ENCODE assay signal across 24 cellular contexts in the genomic region with DNA sequence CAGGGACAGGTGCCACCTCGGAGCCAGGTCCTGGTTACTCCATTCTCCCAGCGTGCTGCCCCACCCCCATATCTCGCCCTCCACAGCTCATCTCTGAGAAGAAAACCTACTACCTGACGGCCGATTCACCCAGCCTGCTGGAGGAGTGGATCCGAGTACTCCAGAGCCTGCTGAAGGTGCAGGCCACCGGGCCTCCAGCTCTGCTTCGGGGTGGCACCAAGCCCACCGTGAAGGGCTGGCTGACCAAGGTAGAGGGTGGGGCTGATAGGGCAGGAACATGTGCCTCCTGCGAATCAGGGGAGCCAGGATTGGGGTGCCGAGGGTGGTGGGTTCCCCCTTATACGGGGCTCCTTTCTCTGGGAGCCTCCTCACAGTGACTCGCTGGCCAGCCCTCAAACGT. TPM values are rescaled to one million over a fixed set of nuclear protein-coding genes. Genes with fewer than 3 reads are reported as not detected.
DNase-seq lines count a peak whose midpoint lies in the region; ATAC-seq, FAIRE-seq and TF ChIP-seq lines count a peak whose summit lies in the region.
"Had no signal": no experiment of that assay in that cellular context is flagged by ENCODE, and none has a peak within 500 bp of the region (broad histone marks: within the 10 kb centered on the region; RNA-seq: fewer than 3 reads in every experiment).

No MANE protein-coding gene starts in this region.

- H3K36me3 ChIP-seq in RWPE2 (ENCODE audit: low read depth) (no peaks in the 10 kb centered on the region; the same call in 1 of the 2 replicates), sigmoid colon (peaks cover 0 to 5% (median 2%) of the 10 kb centered on the region in 4 donors), right lobe of liver (no peaks in the 10 kb centered on the region), small intestine (ENCODE audit: control insufficient read depth in 2 of 2, insufficient read depth in 2 of 2, low read length in 2 of 2) (peaks cover 0 to 7% of the 10 kb centered on the region in 2 donors)
- H3K36me3 ChIP-seq: BE2C had no signal

- no peak for TF ChIP-seq EP300 in sigmoid colon (IDR thresholded peaks at IDR 0.05)

- ATAC-seq in RWPE2 (ENCODE audit: low read depth), result no peak
- no peak for ATAC-seq in right lobe of liver
- ATAC-seq: GM12878, HCT116 had no signal

- no peaks in the 10 kb centered on the region for H3K9me3 ChIP-seq in RWPE2 (ENCODE audit: severe bottlenecking)
- H3K9me3 ChIP-seq in sigmoid colon, result no peaks in the 10 kb centered on the region
- H3K9me3 ChIP-seq in right lobe of liver, result no peaks in the 10 kb centered on the region
- no peaks in the 10 kb centered on the region for H3K9me3 ChIP-seq in small intestine (ENCODE audit: control insufficient read depth, low read depth)
- H3K9me3 ChIP-seq: BE2C had no signal

- H3K27me3 ChIP-seq in RWPE2 (ENCODE audit: insufficient read depth, poor library complexity, severe bottlenecking) (no peaks in the 10 kb centered on the region), sigmoid colon (no peaks in the 10 kb centered on the region), right lobe of liver (no peaks in the 10 kb centered on the region), small intestine (ENCODE audit: control insufficient read depth in 2 of 2, insufficient read depth in 2 of 2, low read length in 2 of 2) (no peaks in the 10 kb centered on the region)
- H3K27me3 ChIP-seq: BE2C had no signal

- H3K4me3 ChIP-seq in RWPE2 (ENCODE audit: severe bottlenecking) (no peak overlapping the region), sigmoid colon (no peak overlapping the region), right lobe of liver (no peak overlapping the region), small intestine (ENCODE audit: low read depth in 1 of 2, low read length in 2 of 2) (no peak overlapping the region)
- H3K4me3 ChIP-seq: GM12878 had no signal

- TF ChIP-seq POLR2A in sigmoid colon (IDR thresholded peaks at IDR 0.05) (no peak), right lobe of liver (IDR thresholded peaks at IDR 0.05) (no peak)

- FAIRE-seq in HTR-8/SVneo (lab: Jason Lieb, UNC) (peak; percentile 62), small intestine (lab: Jason Lieb, UNC) (no peak)
- FAIRE-seq: A204.1, GM12878 had no signal

- TF ChIP-seq CTCF in RWPE2 (IDR thresholded peaks at IDR 0.05; ENCODE audit: poor library complexity, severe bottlenecking) (no peak), sigmoid colon (IDR thresholded peaks at IDR 0.05) (no peak), right lobe of liver (IDR thresholded peaks at IDR 0.05) (no peak)

- no peak for DNase-seq in HTR-8/SVneo (ENCODE audit: insufficient read length, low spot score)
- peak; percentile 62 for DNase-seq in RWPE2 (ENCODE audit: low spot score)
- DNase-seq in mesenteric fat pad (ENCODE audit: low spot score), result peak; percentile 82
- DNase-seq in sigmoid colon, result peak; percentile 56
- no peak for DNase-seq in activated T-cell treated with anti-CD3 and anti-CD28 coated beads, Interleukin-2, amount 50 U/mL, for 1 hour
- DNase-seq in right lobe of liver, result no peak
- no peak for DNase-seq in small intestine
- no peak for DNase-seq in nucleus accumbens (lab: John Stamatoyannopoulos, UW)
- DNase-seq: ACHN; BE2C; C1 segment of cervical spinal cord; CD4-positive, CD25-positive, alpha-beta regulatory T cell; CD8-positive, alpha-beta memory T cell; COR-L47; DMS 273 treated with DMSO at 0.1 percent for 48 hours; DMS53; DND-41; EL; GOT3; H7; HFFc6 had no signal

- H3K27ac ChIP-seq in RWPE2 (ENCODE audit: poor library complexity, severe bottlenecking) (no peak overlapping the region), sigmoid colon (no peak overlapping the region), right lobe of liver (no peak overlapping the region), small intestine (ENCODE audit: low read depth in 1 of 2, low read length in 1 of 2) (no peak overlapping the region)

- intact Hi-C loops in sigmoid colon (cut with DNase I), result no loop called here
- intact Hi-C loops in right lobe of liver (cut with DNase I), result loop anchor here (5.0 to 10.0 kb wide), 3 partner anchors 91 to 149 kb away; no protein-coding TSS in a partner anchor

- H3K4me1 ChIP-seq in RWPE2 (ENCODE audit: insufficient read depth, poor library complexity, severe bottlenecking), result no peaks in the 10 kb centered on the region
- no peaks in the 10 kb centered on the region for H3K4me1 ChIP-seq in sigmoid colon
- H3K4me1 ChIP-seq in right lobe of liver, result peaks cover 0 to 8% (median 0%) of the 10 kb centered on the region in 4 donors
- no peaks in the 10 kb centered on the region for H3K4me1 ChIP-seq in small intestine (ENCODE audit: control insufficient read depth in 2 of 2, insufficient read depth in 1 of 2, low read depth in 1 of 2, low read length in 1 of 2)
- H3K4me1 ChIP-seq: BE2C had no signal

- WGBS in sigmoid colon, 2 donors, result 88 to 91% methylated on average over 14 of the region's 14 CpGs
- WGBS in right lobe of liver (ENCODE audit: insufficient coverage, low coverage, low lambda C conversion rate, missing lambda C conversion rate), result 85% methylated on average over 4 of the region's 14 CpGs
- WGBS in small intestine, 3 donors, result 83 to 86% (median 84%) methylated on average over 14 of the region's 14 CpGs

RNA-seq across cellular contexts. Expression of gene PIGH, which starts 25.9 kb away (rescaled TPM):
- 16.9 TPM for total RNA-seq in mesenteric fat pad
- 10 to 100 TPM; 15.2 to 32.9 (median 24.4) TPM for total RNA-seq in sigmoid colon
- polyA plus RNA-seq in sigmoid colon, result 10 to 100 TPM in 1 of 3 donors, 1 to 10 TPM in 2; 8.4 to 14.1 (median 9.9) TPM
- 10 to 100 TPM; 12.7 to 16.0 (median 13.8) TPM for total RNA-seq in right lobe of liver
- polyA plus RNA-seq in small intestine, result 10 to 100 TPM; 19.6 to 23.2 (median 21.9) TPM

RNA-seq across cellular contexts. Expression of gene PLEKHH1, which starts 41.1 kb away (rescaled TPM):
- total RNA-seq in mesenteric fat pad, result 6.8 TPM
- 1 to 10 TPM; 2.0 to 8.0 (median 2.9) TPM for total RNA-seq in sigmoid colon
- polyA plus RNA-seq in sigmoid colon, result 10 to 100 TPM; 10.8 to 25.3 (median 12.3) TPM
- total RNA-seq in right lobe of liver, result 1 to 10 TPM; 1.9 to 4.1 (median 3.0) TPM
- polyA plus RNA-seq in small intestine, result 10 to 100 TPM; 21.5 to 65.5 (median 29.5) TPM
- polyA plus RNA-seq: CD8-positive, alpha-beta memory T cell had no signal

RNA-seq across cellular contexts. Expression of gene ARG2, which starts 45.6 kb away (rescaled TPM):
- 6.6 TPM for total RNA-seq in mesenteric fat pad
- 10 to 100 TPM in 1 of 4 donors, 1 to 10 TPM in 3; 1.6 to 11.4 (median 5.5) TPM for total RNA-seq in sigmoid colon
- 10 to 100 TPM in 1 of 3 donors, 1 to 10 TPM in 1, under 1 TPM in 1; 0.60 to 59.2 (median 5.7) TPM for polyA plus RNA-seq in sigmoid colon
- 1 to 10 TPM in 3 of 6 experiments, under 1 TPM in 2, not detected in 1; 0.92 to 3.3 (median 1.7) TPM for total RNA-seq in right lobe of liver
- 10 to 100 TPM; 16.2 to 56.1 (median 29.5) TPM for polyA plus RNA-seq in small intestine

Comparison
In these comparisons a context has a peak if more than half of its experiments do, and no peak if none do; other contexts are left out.
1. DNase-seq: peak in RWPE2 (single experiment), mesenteric fat pad (single experiment) and sigmoid colon (single experiment); none in HTR-8/SVneo (single experiment), activated T-cell treated with anti-CD3 and anti-CD28 coated beads, Interleukin-2, amount 50 U/mL, for 1 hour (single experiment), right lobe of liver (0 of 3), small intestine (single experiment) and nucleus accumbens (0 of 56).